ENCODE assay signal across 1 cellular context in genomic region chr9:122138560-122139268, GRCh38.
TF ChIP-seq lines count a peak whose summit lies in the region.

No MANE protein-coding gene starts in this region.

TF ChIP-seq in HepG2, 621 proteins besides CTCF, POLR2A, EP300 and RAD21 (continued from another document and continues in another):
- TF ChIP-seq HNF1A (IDR thresholded peaks at IDR 0.05; ENCODE audit: low read depth) (0 out of 2 replicates have a peak, but pooled peaks have one; percentile 12), HNF1A (CRISPR knock-in tag; IDR thresholded peaks at IDR 0.05; ENCODE audit: borderline replicate concordance) (no peak), AFF4 (CRISPR knock-in tag; IDR thresholded peaks at IDR 0.05) (no peak), ZFY (CRISPR knock-in tag; IDR thresholded peaks at IDR 0.05) (no peak), SOX13 (IDR thresholded peaks at IDR 0.05) (no peak), SOX13 (CRISPR knock-in tag; conservative IDR thresholded peaks at IDR 0.05 in 1 of 2, IDR thresholded peaks at IDR 0.05 in 1 of 2) (no peak), PAXIP1 (CRISPR knock-in tag; conservative IDR thresholded peaks at IDR 0.05) (peak; percentile 56; the same call in 1 of the 2 replicates), ZNF749 (CRISPR knock-in tag; IDR thresholded peaks at IDR 0.05; ENCODE audit: borderline replicate concordance) (no peak), ZNF441 (CRISPR knock-in tag; IDR thresholded peaks at IDR 0.05; ENCODE audit: borderline replicate concordance) (no peak; the same call in 1 of the 2 replicates), ARNT (IDR thresholded peaks at IDR 0.05) (no peak), ZNF143 (CRISPR knock-in tag; IDR thresholded peaks at IDR 0.05) (no peak), ZNF496 (CRISPR knock-in tag; IDR thresholded peaks at IDR 0.05; ENCODE audit: insufficient replicate concordance) (no peak), HNRNPLL (IDR thresholded peaks at IDR 0.05; ENCODE audit: low read depth, low read length, poor library complexity, severe bottlenecking) (no peak), ZNF609 (CRISPR knock-in tag; IDR thresholded peaks at IDR 0.05; ENCODE audit: borderline replicate concordance) (peak; percentile 29; the same call in 1 of the 2 replicates), SMAD1 (CRISPR knock-in tag; IDR thresholded peaks at IDR 0.05; ENCODE audit: borderline replicate concordance, low read depth) (no peak), HMGXB4 (CRISPR knock-in tag; IDR thresholded peaks at IDR 0.05; ENCODE audit: borderline replicate concordance in 1 of 2, low read depth in 1 of 2) (peak; percentile 21 to 22; a peak in 1 of 4 replicates), IKZF5 (CRISPR knock-in tag; IDR thresholded peaks at IDR 0.05) (0 out of 2 replicates have a peak, but pooled peaks have one; percentile 37), HNRNPL (IDR thresholded peaks at IDR 0.05; ENCODE audit: low read depth, low read length) (no peak), HINFP (CRISPR knock-in tag; IDR thresholded peaks at IDR 0.05; ENCODE audit: low read depth) (0 out of 2 replicates have a peak, but pooled peaks have one; percentile 28), ATAD3A (CRISPR knock-in tag; IDR thresholded peaks at IDR 0.05) (no peak), U2AF1 (optimal IDR thresholded peaks at IDR 0.05; ENCODE audit: low read depth, low read length) (no peak), WIZ (CRISPR knock-in tag; IDR thresholded peaks at IDR 0.05) (no peak), ZNF775 (CRISPR knock-in tag; IDR thresholded peaks at IDR 0.05; ENCODE audit: borderline replicate concordance) (no peak), ZNF513 (CRISPR knock-in tag; conservative IDR thresholded peaks at IDR 0.05) (no peak), MAFF (IDR thresholded peaks at IDR 0.05; ENCODE audit: low read depth, low read length) (no peak), HNF4G (IDR thresholded peaks at IDR 0.05; ENCODE audit: borderline replicate concordance, low read depth, low read length) (no peak), HNF4G (CRISPR knock-in tag; IDR thresholded peaks at IDR 0.05; ENCODE audit: borderline replicate concordance, low read depth) (0 out of 2 replicates have a peak, but pooled peaks have one; percentile 50), KDM2A (CRISPR knock-in tag; IDR thresholded peaks at IDR 0.05; ENCODE audit: borderline replicate concordance, low read depth) (no peak), MTF2 (CRISPR knock-in tag; IDR thresholded peaks at IDR 0.05; ENCODE audit: borderline replicate concordance) (no peak), TEAD3 (CRISPR knock-in tag; optimal IDR thresholded peaks at IDR 0.05; ENCODE audit: borderline replicate concordance) (peak; percentile 93), ZBTB20 (CRISPR knock-in tag; IDR thresholded peaks at IDR 0.05; ENCODE audit: borderline replicate concordance, low read depth) (peak; percentile 89; the same call in 1 of the 2 replicates), RFX3 (CRISPR knock-in tag; IDR thresholded peaks at IDR 0.05) (no peak), ELF3 (CRISPR knock-in tag; IDR thresholded peaks at IDR 0.05) (peak; percentile 57; the same call in 1 of the 2 replicates), KDM3A (CRISPR knock-in tag; IDR thresholded peaks at IDR 0.05; ENCODE audit: low read depth) (no peak), ELF1 (CRISPR knock-in tag; IDR thresholded peaks at IDR 0.05) (no peak)
